In genomic region chr17:32854177-32854576, GRCh38 we compare ENCODE assay signal across 17 cellular contexts. TPM values are rescaled to one million over a fixed set of nuclear protein-coding genes. Genes with fewer than 3 reads are reported as not detected.
DNase-seq lines count a peak whose midpoint lies in the region; ATAC-seq, FAIRE-seq and TF ChIP-seq lines count a peak whose summit lies in the region.
"Had no signal": no experiment of that assay in that cellular context is flagged by ENCODE, and none has a peak within 500 bp of the region (broad histone marks: within the 10 kb centered on the region; RNA-seq: fewer than 3 reads in every experiment).

No MANE protein-coding gene starts in this region.

- H3K4me3 ChIP-seq in K562 (no peak overlapping the region), upper lobe of left lung (no peak overlapping the region), right cardiac atrium (ENCODE audit: low read length) (no peak overlapping the region)
- H3K4me3 ChIP-seq: tibial artery had no signal

- TF ChIP-seq EP300 in K562 (IDR thresholded peaks at IDR 0.05; ENCODE audit: low read length): no peak
- no peak for TF ChIP-seq EP300 in upper lobe of left lung (IDR thresholded peaks at IDR 0.05)

- CTCF ChIA-PET in K562 (lab: Yijun Ruan, JAX; ENCODE audit: low intra/inter-chr PET ratio): no interaction called here

- H3K36me3 ChIP-seq in K562 (ENCODE audit: control insufficient read depth, insufficient read depth, low read length): no peaks in the 10 kb centered on the region; the same call in 2 of the 3 replicates
- H3K36me3 ChIP-seq in upper lobe of left lung: no peaks in the 10 kb centered on the region
- H3K36me3 ChIP-seq: tibial artery had no signal

- peak; percentile 2 for DNase-seq in M059J (ENCODE audit: low read depth)
- DNase-seq in K562 (ENCODE audit: extremely low read depth in 1 of 4, low spot score in 3 of 4): no peak
- peak; percentile 38 for DNase-seq in kidney glomerular epithelial cell (lab: John Stamatoyannopoulos, UW)
- DNase-seq in urothelium cell line (ENCODE audit: low spot score): peak; percentile 40
- DNase-seq in upper lobe of left lung: no peak
- DNase-seq in right cardiac atrium: no peak
- DNase-seq: activated CD4-positive, CD25-positive, alpha-beta regulatory T cell; activated CD8-positive, alpha-beta memory T cell treated with anti-CD3 and anti-CD28 coated beads for 24 hours; central memory CD4-positive, alpha-beta T cell; Karpas-422; NCI-H1436; NCI-H2227 treated with DMSO at 0.1 percent for 48 hours; tibial artery had no signal

- H3K27ac ChIP-seq in K562 (ENCODE audit: extremely low read depth, low read depth, low read length) (no peak overlapping the region), upper lobe of left lung (no peak overlapping the region), right cardiac atrium (ENCODE audit: low read length) (no peak overlapping the region)
- H3K27ac ChIP-seq: parathyroid adenoma had no signal

- 93% methylated on average over 1 of the region's 1 CpG for WGBS in K562 (ENCODE audit: insufficient coverage, low coverage, missing lambda C conversion rate)
- WGBS in upper lobe of left lung, 2 donors: 96 to 100% methylated on average over 1 of the region's 1 CpG
- WGBS in right cardiac atrium: 100% methylated on average over 1 of the region's 1 CpG

- in situ Hi-C loops in K562 (cut with MboI): no loop called here

- POLR2A ChIA-PET in K562 (lab: Yijun Ruan, JAX): interaction anchor here (1.1 to 2.1 kb wide), 3 partner anchors 9 to 11 kb away, joined by 3 to 4 read pairs (median 3); no protein-coding TSS in a partner anchor

- H3K4me1 ChIP-seq in K562 (replicated peaks in 1 of 2; ENCODE audit: control insufficient read depth in 2 of 2, insufficient read depth in 2 of 2, low read length in 2 of 2) (peaks cover 1 to 5% of the 10 kb centered on the region in 2 experiments; a peak in 3 of 5 replicates), upper lobe of left lung (no peaks in the 10 kb centered on the region), right cardiac atrium (ENCODE audit: control insufficient read depth, insufficient read depth, low read length) (no peaks in the 10 kb centered on the region)
- H3K4me1 ChIP-seq: parathyroid adenoma had no signal

- H4K20me1 ChIP-seq in K562 (replicated peaks; ENCODE audit: control insufficient read depth, insufficient read depth, low read length): peaks cover 12% of the 10 kb centered on the region; the same call in 1 of the 2 replicates

- TF ChIP-seq RAD21 in K562 (CRISPR knock-in tag; conservative IDR thresholded peaks at IDR 0.05 in 1 of 2, IDR thresholded peaks at IDR 0.05 in 1 of 2): no peak

- ATAC-seq in K562 (no peak), upper lobe of left lung (ENCODE audit: low FRiP score in 2 of 2) (no peak), HG02610 (IDR thresholded peaks at IDR 0.05; ENCODE audit: unreplicated experiment) (no peak), right cardiac atrium (no peak)
- ATAC-seq: left lobe of liver, Right ventricle myocardium inferior had no signal

- no peak for TF ChIP-seq CTCF in K562 (IDR thresholded peaks at IDR 0.05 in 2 of 3, conservative IDR thresholded peaks at IDR 0.05 in 1 of 3; ENCODE audit: insufficient read depth in 2 of 3, low read depth in 1 of 3, low read length in 3 of 3)
- no peak for TF ChIP-seq CTCF in upper lobe of left lung (IDR thresholded peaks at IDR 0.05)

- TF ChIP-seq POLR2A in K562 (conservative IDR thresholded peaks at IDR 0.05) (no peak), upper lobe of left lung (IDR thresholded peaks at IDR 0.05) (no peak)

- H3K79me2 ChIP-seq in K562 (ENCODE audit: control insufficient read depth, insufficient read depth, low read length): peaks cover 75% of the 10 kb centered on the region

- H3K9me3 ChIP-seq in K562 (replicated peaks; ENCODE audit: control insufficient read depth, insufficient read depth, low read depth, low read length): no peaks in the 10 kb centered on the region
- H3K9me3 ChIP-seq in upper lobe of left lung: no peaks in the 10 kb centered on the region
- H3K9me3 ChIP-seq in right cardiac atrium (ENCODE audit: control insufficient read depth, low read length): no peaks in the 10 kb centered on the region
- H3K9me3 ChIP-seq: tibial artery had no signal

- H3K27me3 ChIP-seq in K562 (ENCODE audit: control insufficient read depth in 2 of 2, insufficient read depth in 2 of 2, low read length in 2 of 2) (no peaks in the 10 kb centered on the region), upper lobe of left lung (no peaks in the 10 kb centered on the region), right cardiac atrium (ENCODE audit: control insufficient read depth, insufficient read depth) (no peaks in the 10 kb centered on the region)
- H3K27me3 ChIP-seq: tibial artery had no signal

- intact Hi-C loops in K562 (cut with micrococcal nuclease) (no loop called here), right cardiac atrium (cut with DNase I) (no loop called here)

- FAIRE-seq in K562 (lab: Jason Lieb, UNC) (no peak), urothelium cell line (lab: Jason Lieb, UNC) (no peak)

- no peak overlapping the region for H3K4me2 ChIP-seq in K562 (ENCODE audit: insufficient read depth, low read length)

- H3K9me1 ChIP-seq in K562 (ENCODE audit: control insufficient read depth, insufficient read depth, low read length): peaks cover 5% of the 10 kb centered on the region

- no peak overlapping the region for H2AFZ ChIP-seq in K562 (ENCODE audit: low read depth, low read length)
- H2AFZ ChIP-seq: parathyroid adenoma had no signal

- H3K9ac ChIP-seq in K562 (ENCODE audit: insufficient read depth in 1 of 2, low read depth in 2 of 2, low read length in 2 of 2): no peak overlapping the region
- H3K9ac ChIP-seq: parathyroid adenoma had no signal

- BruUV-seq in K562 (replicated peaks; lab: Mats Ljungman, UMichigan): no TSS peak

TF ChIP-seq in K562, 482 proteins besides CTCF, POLR2A, EP300 and RAD21:
- TF ChIP-seq GABPB1 (CRISPR knock-in tag; IDR thresholded peaks at IDR 0.05): no peak
- TF ChIP-seq, protein P1, sequence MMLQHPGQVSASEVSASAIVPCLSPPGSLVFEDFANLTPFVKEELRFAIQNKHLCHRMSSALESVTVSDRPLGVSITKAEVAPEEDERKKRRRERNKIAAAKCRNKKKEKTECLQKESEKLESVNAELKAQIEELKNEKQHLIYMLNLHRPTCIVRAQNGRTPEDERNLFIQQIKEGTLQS (IDR thresholded peaks at IDR 0.05): 0 out of 2 replicates have a peak, but pooled peaks have one; percentile 13
- TF ChIP-seq, protein P1 (CRISPR knock-in tag; conservative IDR thresholded peaks at IDR 0.05): no peak
- no peak for TF ChIP-seq SNAPC5 (CRISPR knock-in tag; IDR thresholded peaks at IDR 0.05)

RNA-seq across cellular contexts. Expression of gene MYO1D, which starts 22.7 kb away (rescaled TPM):
- total RNA-seq in M059J (2014; rRNA removed; shearing (Covaris generic)): 0.07 and 1.8 TPM in 2 replicates
- total RNA-seq in K562 (2011; cell fraction: chromatin; rRNA removed; ENCODE audit: low replicate concordance): 172 and 277 TPM in 2 replicates
- total RNA-seq in K562 (2011; cell fraction: nucleolus; rRNA removed): 94.2 and 97.4 TPM in 2 replicates
- 114 and 123 TPM in 2 replicates for total RNA-seq in K562 (2011; cell fraction: nucleoplasm; rRNA removed)
- total RNA-seq in K562 (2014; rRNA removed) (34.9 and 39.5 TPM in 2 replicates), K562 (2014; rRNA removed; fragmentation: Illumina TruSeq; extraction: Trizol) (46.2 and 46.3 TPM in 2 replicates), K562 (2015; rRNA removed; fragmentation: Illumina TruSeq; extraction: Trizol) (44.6 and 45.4 TPM in 2 replicates), K562 (2021) (50.7 and 60.2 TPM in 2 replicates), upper lobe of left lung (100 to 1,000 TPM in 3 of 6 donors, 10 to 100 TPM in 3; 63.0 to 139 (median 91.9) TPM), right cardiac atrium (10 to 100 TPM in 3 of 4 donors, 1 to 10 TPM in 1; 9.8 to 17.0 (median 10.4) TPM)
- polyA plus RNA-seq in K562 (2011; rRNA removed) (26.4 and 71.2 TPM in 2 replicates), K562 (2014; fragmentation: Illumina TruSeq; extraction: Trizol) (50.3 and 68.1 TPM in 2 replicates), K562 (2014; fragmentation: Nextera tagmentation; extraction: Ambion mirVana) (1 to 10 TPM; 2.1 to 2.6 TPM), K562 (2014; rRNA removed) (30.5 and 31.0 TPM in 2 replicates), right cardiac atrium (5.8 TPM)
- 26.0 and 47.6 TPM in 2 replicates for polyA plus RNA-seq in K562 (2011; cell fraction: cytosol; rRNA removed)
- 20.8 and 29.6 TPM in 2 replicates for polyA plus RNA-seq in K562 (2011; cell fraction: nucleus; rRNA removed)
- polyA plus RNA-seq in K562 (2012): 52.4 and 65.3 TPM in 2 replicates
- 67.1 and 142 TPM in 2 replicates for polyA minus RNA-seq in K562 (2011; rRNA and poly(A)+ RNA removed)
- 34.9 and 59.8 TPM in 2 replicates for polyA minus RNA-seq in K562 (2011; cell fraction: cytosol; rRNA and poly(A)+ RNA removed)
- 57.5 and 69.2 TPM in 2 replicates for polyA minus RNA-seq in K562 (2011; cell fraction: nucleus; rRNA and poly(A)+ RNA removed)

Comparison
In these comparisons a context has a peak if more than half of its experiments do, and no peak if none do; other contexts are left out.
1. DNase-seq: peak in M059J (single experiment), kidney glomerular epithelial cell (single experiment) and urothelium cell line (single experiment); none in K562 (0 of 4), upper lobe of left lung (0 of 2) and right cardiac atrium (0 of 3).